In genomic region chr2:78999410-78999809, GRCh38 we compare ENCODE assay signal across 10 cellular contexts. TPM values are rescaled to one million over a fixed set of nuclear protein-coding genes. Genes with fewer than 3 reads are reported as not detected.
DNase-seq lines count a peak whose midpoint lies in the region; ATAC-seq, FAIRE-seq and TF ChIP-seq lines count a peak whose summit lies in the region.
"Had no signal": no experiment of that assay in that cellular context is flagged by ENCODE, and none has a peak within 500 bp of the region (broad histone marks: within the 10 kb centered on the region; RNA-seq: fewer than 3 reads in every experiment).

No MANE protein-coding gene starts in this region.

- no peaks in the 10 kb centered on the region for H3K36me3 Mint-ChIP-seq in activated naive CD8-positive, alpha-beta T cell treated with anti-CD3 and anti-CD28 coated beads, Interleukin-2, amount 50 U/mL, for 24 hours (ENCODE audit: low read depth)
- H3K36me3 Mint-ChIP-seq: activated naive CD8-positive, alpha-beta T cell had no signal

- no peak overlapping the region for H3K27ac Mint-ChIP-seq in activated naive CD8-positive, alpha-beta T cell treated with anti-CD3 and anti-CD28 coated beads, Interleukin-2, amount 50 U/mL, for 24 hours
- H3K27ac Mint-ChIP-seq: activated naive CD8-positive, alpha-beta T cell had no signal

- H3K4me1 Mint-ChIP-seq in activated naive CD8-positive, alpha-beta T cell treated with anti-CD3 and anti-CD28 coated beads, Interleukin-2, amount 50 U/mL, for 24 hours = no peaks in the 10 kb centered on the region

- peaks cover 6% of the 10 kb centered on the region for H3K27me3 ChIP-seq in HL-60 (ENCODE audit: insufficient read depth, poor library complexity, severe bottlenecking)
- peaks cover 4 to 12% of the 10 kb centered on the region in 2 donors for H3K27me3 ChIP-seq in left lung

- no peaks in the 10 kb centered on the region for H3K9me3 ChIP-seq in left lung

- H3K4me3 Mint-ChIP-seq in activated naive CD8-positive, alpha-beta T cell treated with anti-CD3 and anti-CD28 coated beads, Interleukin-2, amount 50 U/mL, for 24 hours = no peak overlapping the region
- H3K4me3 Mint-ChIP-seq: activated naive CD8-positive, alpha-beta T cell had no signal

- peak; percentile 77 for FAIRE-seq in TTC549 (lab: Jason Lieb, UNC)
- FAIRE-seq: GM18507 had no signal

- ATAC-seq in left lung = peak; percentile 66
- no peak for ATAC-seq in activated naive CD8-positive, alpha-beta T cell treated with anti-CD3 and anti-CD28 coated beads, Interleukin-2, amount 50 U/mL, for 24 hours

- peaks cover 5% of the 10 kb centered on the region for H3K27me3 Mint-ChIP-seq in activated naive CD8-positive, alpha-beta T cell treated with anti-CD3 and anti-CD28 coated beads, Interleukin-2, amount 50 U/mL, for 24 hours

- peaks cover 4% of the 10 kb centered on the region for H3K9me3 Mint-ChIP-seq in activated naive CD8-positive, alpha-beta T cell treated with anti-CD3 and anti-CD28 coated beads, Interleukin-2, amount 50 U/mL, for 24 hours

- peak; percentile 19 for DNase-seq in COLO829 (ENCODE audit: low spot score)
- no peak for DNase-seq in HL-60 (ENCODE audit: low read depth in 1 of 2, low spot score in 1 of 2)
- DNase-seq in left lung = no peak
- no peak for DNase-seq in HPDE6-E6E7 (ENCODE audit: extremely low spot score)
- no peak for DNase-seq in activated naive CD8-positive, alpha-beta T cell treated with anti-CD3 and anti-CD28 coated beads, Interleukin-2, amount 50 U/mL, for 24 hours
- DNase-seq in GM13976 (ENCODE audit: low spot score) = no peak
- no peak for DNase-seq in NCI-H2029 (lab: John Stamatoyannopoulos, UW)

- in situ Hi-C loops in GM13976 (cut with MboI; ENCODE audit: low sequenced_read_pairs, unreplicated experiment) = loop anchor here (25.0 kb wide), 1 partner anchor 337 kb away; no protein-coding TSS in a partner anchor

- H3K4me1 ChIP-seq in left lung = no peaks in the 10 kb centered on the region

- intact Hi-C loops in left lung (cut with DNase I) = no loop called here

- peak; percentile 28 for TF ChIP-seq CTCF in HL-60 (IDR thresholded peaks at IDR 0.05; ENCODE audit: insufficient read depth, low read length)
- TF ChIP-seq CTCF in left lung (IDR thresholded peaks at IDR 0.05) = peak; percentile 10 to 16
- TF ChIP-seq CTCF in GM13976 (IDR thresholded peaks at IDR 0.05; ENCODE audit: borderline replicate concordance, control extremely low read depth, extremely low read depth, insufficient read depth, missing control alignments) = no peak

- H3K27ac ChIP-seq in HL-60 (replicated peaks) (no peak overlapping the region), left lung (no peak overlapping the region)

- no peaks in the 10 kb centered on the region for H3K36me3 ChIP-seq in left lung

- H3K4me3 ChIP-seq in HL-60 (replicated peaks; ENCODE audit: insufficient read depth, low read length) = no peak overlapping the region
- no peak overlapping the region for H3K4me3 ChIP-seq in left lung

RNA-seq across cellular contexts. Expression of gene REG3G, which starts 26.1 kb away (rescaled TPM):
- not detected for total RNA-seq in left lung
